In the genomic region with DNA sequence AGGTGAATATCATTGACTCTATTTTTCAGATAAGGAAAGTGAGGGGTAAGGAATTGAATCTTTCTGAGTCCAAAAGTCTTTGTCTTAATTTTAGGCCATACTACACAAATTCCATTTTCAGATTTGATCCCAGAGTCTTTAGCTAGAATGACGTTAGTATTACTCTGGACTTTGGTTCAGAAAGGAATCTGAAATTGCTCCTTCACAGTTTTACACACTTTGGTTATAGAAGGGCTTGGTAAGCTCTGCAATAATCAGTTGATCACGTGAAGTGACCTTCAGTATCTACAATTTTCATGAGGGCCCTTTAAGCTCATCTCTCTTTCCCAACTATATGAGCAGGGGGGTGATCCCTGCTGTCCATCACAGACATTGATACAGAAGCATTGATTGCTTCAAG, we compare ENCODE assay signal across 9 cellular contexts.
"Had no signal": no experiment of that assay in that cellular context is flagged by ENCODE, and none has a peak within 500 bp of the region (broad histone marks: within the 10 kb centered on the region; RNA-seq: fewer than 3 reads in every experiment).

No MANE protein-coding gene starts in this region.

- H3K27ac Mint-ChIP-seq: GM23338, HFFc6, IgD-negative memory B cell had no signal

- H3K27ac ChIP-seq: HL-60 had no signal

- H3K27me3 Mint-ChIP-seq: IgD-negative memory B cell had no signal

- H3K9me3 Mint-ChIP-seq: GM23338 had no signal

- H3K9me3 ChIP-seq: HAP-1 had no signal

- H3K4me2 ChIP-seq: GM23338 had no signal

- H3K36me3 ChIP-seq: HAP-1 had no signal

- ATAC-seq: GM23338, HCT116, HepG2 had no signal

- H2AFZ ChIP-seq: GM23338 had no signal

- FAIRE-seq: H1, HepG2 had no signal

- H3K4me3 ChIP-seq: GM23338, HAP-1 had no signal

- DNase-seq: H7, HFFc6 had no signal

- H3K4me3 Mint-ChIP-seq: GM23338, HFFc6, IgD-negative memory B cell had no signal
